In genomic region chr22:23269441-23270211, GRCh38 we compare ENCODE assay signal across 16 cellular contexts.
DNase-seq lines count a peak whose midpoint lies in the region; ATAC-seq and TF ChIP-seq lines count a peak whose summit lies in the region.
"Had no signal": no experiment of that assay in that cellular context is flagged by ENCODE, and none has a peak within 500 bp of the region (broad histone marks: within the 10 kb centered on the region; RNA-seq: fewer than 3 reads in every experiment).

No MANE protein-coding gene starts in this region.

- H4K20me1 ChIP-seq in osteoblast (ENCODE audit: insufficient read depth, low read length): peaks cover 5% of the 10 kb centered on the region

- in situ Hi-C loops in gastrocnemius medialis (cut with MboI; ENCODE audit: low sequenced_read_pairs in 4 of 4): no loop called here

- H3K4me3 ChIP-seq in gastrocnemius medialis (no peak overlapping the region), osteoblast (ENCODE audit: insufficient read depth, low read length) (no peak overlapping the region)
- H3K4me3 ChIP-seq: A549, lower lobe of right lung, SK-N-MC, skin epidermis, testis had no signal

- H3K9me3 ChIP-seq in gastrocnemius medialis: no peaks in the 10 kb centered on the region
- H3K9me3 ChIP-seq in osteoblast (ENCODE audit: low read depth, low read length): no peaks in the 10 kb centered on the region
- H3K9me3 ChIP-seq: A549, lower lobe of right lung, neutrophil, testis had no signal

- TF ChIP-seq CTCF in gastrocnemius medialis (IDR thresholded peaks at IDR 0.05 in 4 of 5, conservative IDR thresholded peaks at IDR 0.05 in 1 of 5): no peak
- TF ChIP-seq CTCF in osteoblast (IDR thresholded peaks at IDR 0.05; ENCODE audit: extremely low read depth, low read depth, low read length): no peak

- H3K36me3 Mint-ChIP-seq in stimulated activated memory B cell treated with anti-CD40 and anti-IgM and Interleukin-4, amounts not matched to agents 10 μg/mL and 1 μg/mL and 100 μg/mL, for 72 hours: peaks cover 24% of the 10 kb centered on the region

- no peak overlapping the region for H2AFZ ChIP-seq in osteoblast (ENCODE audit: low read length)

- H3K27ac Mint-ChIP-seq in stimulated activated memory B cell treated with anti-CD40 and anti-IgM and Interleukin-4, amounts not matched to agents 10 μg/mL and 1 μg/mL and 100 μg/mL, for 72 hours: peak overlapping the region; percentile 60
- H3K27ac Mint-ChIP-seq: activated naive CD8-positive, alpha-beta T cell treated with anti-CD3 and anti-CD28 coated beads, Interleukin-2, amount 50 U/mL, for 24 hours had no signal

- no peak overlapping the region for H3K27ac ChIP-seq in gastrocnemius medialis
- H3K27ac ChIP-seq in osteoblast (ENCODE audit: low read depth, low read length): no peak overlapping the region
- H3K27ac ChIP-seq: A549, lower lobe of right lung, neutrophil, SK-N-MC, skin epidermis, testis had no signal

- H3K4me3 Mint-ChIP-seq in stimulated activated memory B cell treated with anti-CD40 and anti-IgM and Interleukin-4, amounts not matched to agents 10 μg/mL and 1 μg/mL and 100 μg/mL, for 72 hours: peak overlapping the region; percentile 16
- H3K4me3 Mint-ChIP-seq: activated naive CD8-positive, alpha-beta T cell treated with anti-CD3 and anti-CD28 coated beads, Interleukin-2, amount 50 U/mL, for 24 hours had no signal

- H3K4me1 ChIP-seq in gastrocnemius medialis (no peaks in the 10 kb centered on the region), osteoblast (ENCODE audit: insufficient read depth, low read length) (no peaks in the 10 kb centered on the region)
- H3K4me1 ChIP-seq: A549, lower lobe of right lung had no signal

- no peak overlapping the region for H3K4me2 ChIP-seq in osteoblast (ENCODE audit: insufficient read depth, low read length)
- H3K4me2 ChIP-seq: A549 had no signal

- intact Hi-C loops in gastrocnemius medialis (cut with DNase I; ENCODE audit: low total_unique reads): no loop called here

- H3K36me3 ChIP-seq in gastrocnemius medialis: peaks cover 0 to 14% of the 10 kb centered on the region in 2 donors
- peaks cover 25% of the 10 kb centered on the region for H3K36me3 ChIP-seq in osteoblast (ENCODE audit: insufficient read depth, low read length)

- no peaks in the 10 kb centered on the region for H3K79me2 ChIP-seq in osteoblast (ENCODE audit: insufficient read depth, low read length)

- TF ChIP-seq POLR2A in gastrocnemius medialis (IDR thresholded peaks at IDR 0.05): no peak

- no peaks in the 10 kb centered on the region for H3K27me3 ChIP-seq in gastrocnemius medialis
- no peaks in the 10 kb centered on the region for H3K27me3 ChIP-seq in osteoblast (ENCODE audit: insufficient read depth, low read length)
- H3K27me3 ChIP-seq: neutrophil, testis had no signal

- no peaks in the 10 kb centered on the region for H3K9me3 Mint-ChIP-seq in stimulated activated memory B cell treated with anti-CD40 and anti-IgM and Interleukin-4, amounts not matched to agents 10 μg/mL and 1 μg/mL and 100 μg/mL, for 72 hours
- H3K9me3 Mint-ChIP-seq: activated naive CD8-positive, alpha-beta T cell treated with anti-CD3 and anti-CD28 coated beads, Interleukin-2, amount 50 U/mL, for 24 hours had no signal

- peaks cover 32% of the 10 kb centered on the region for H3K4me1 Mint-ChIP-seq in stimulated activated memory B cell treated with anti-CD40 and anti-IgM and Interleukin-4, amounts not matched to agents 10 μg/mL and 1 μg/mL and 100 μg/mL, for 72 hours

- H3K27me3 Mint-ChIP-seq in stimulated activated memory B cell treated with anti-CD40 and anti-IgM and Interleukin-4, amounts not matched to agents 10 μg/mL and 1 μg/mL and 100 μg/mL, for 72 hours: no peaks in the 10 kb centered on the region
- H3K27me3 Mint-ChIP-seq: activated naive CD8-positive, alpha-beta T cell treated with anti-CD3 and anti-CD28 coated beads, Interleukin-2, amount 50 U/mL, for 24 hours had no signal

- ATAC-seq in stimulated activated memory B cell treated with anti-CD40 and anti-IgM and Interleukin-4, amounts not matched to agents 10 μg/mL and 1 μg/mL and 100 μg/mL, for 72 hours: peak; percentile 89
- no peak for ATAC-seq in gastrocnemius medialis
- ATAC-seq: A549; activated naive CD8-positive, alpha-beta T cell treated with anti-CD3 and anti-CD28 coated beads, Interleukin-2, amount 50 U/mL, for 24 hours had no signal

- DNase-seq in NCI-H2107 treated with DMSO at 0.1 percent for 48 hours (lab: John Stamatoyannopoulos, UW; ENCODE audit: unreplicated experiment): peak; percentile 18
- no peak for DNase-seq in NCI-H2107 (lab: John Stamatoyannopoulos, UW)
- peak; percentile 81 for DNase-seq in NCI-H2171 treated with DMSO at 0.1 percent for 48 hours (lab: John Stamatoyannopoulos, UW)
- DNase-seq in germinal center (ENCODE audit: low spot score): peak; percentile 92
- no peak for DNase-seq in gastrocnemius medialis
- no peak for DNase-seq in osteoblast (ENCODE audit: insufficient read length, low spot score, missing footprints)
- DNase-seq in UCSD-AML1 (lab: John Stamatoyannopoulos, UW; ENCODE audit: unreplicated experiment): no peak
- DNase-seq: activated naive CD8-positive, alpha-beta T cell treated with anti-CD3 and anti-CD28 coated beads, Interleukin-2, amount 50 U/mL, for 24 hours; hippocampal formation; lower lobe of right lung; testis had no signal

Comparison
In these comparisons a context has a peak if more than half of its experiments do, and no peak if none do; other contexts are left out.
1. DNase-seq: peak in NCI-H2107 treated with DMSO at 0.1 percent for 48 hours (single experiment), NCI-H2171 treated with DMSO at 0.1 percent for 48 hours (single experiment) and germinal center (single experiment); none in NCI-H2107 (single experiment), gastrocnemius medialis (0 of 2), osteoblast (single experiment) and UCSD-AML1 (single experiment).